ENCODE assay signal across 27 cellular contexts in genomic region chr18:12933323-12933722, GRCh38.
"Had no signal": no experiment of that assay in that cellular context is flagged by ENCODE, and none has a peak within 500 bp of the region (broad histone marks: within the 10 kb centered on the region; RNA-seq: fewer than 3 reads in every experiment).

No MANE protein-coding gene starts in this region.

- H3K4me2 ChIP-seq: smooth muscle cell had no signal

- H3K27ac Mint-ChIP-seq: dendritic cell treated with granulocyte-macrophage colony-stimulating factor and Interleukin-4, amounts not matched to agents 40 ng/mL and 50 ng/mL, for 4 days; immature natural killer cell; memory B cell; natural killer cell; progenitor cell of endocrine pancreas; type B pancreatic cell had no signal

- DNase-seq: colonic mucosa; effector memory CD4-positive, alpha-beta T cell; foreskin melanocyte; hypothalamus; immature natural killer cell; islet precursor cell; kidney glomerular epithelial cell; left colon; left ventricle myocardium superior; lower lobe of right lung; natural killer cell; pancreas; stimulated activated CD4-positive, alpha-beta T cell treated with anti-CD3 and anti-CD28 coated beads, Interleukin-12 subunit alpha, Interleukin-12 subunit beta, amount 100 ng/mL, for 4 hours; stimulated activated CD4-positive, alpha-beta T cell treated with anti-CD3 and anti-CD28 coated beads, Interleukin-1b, Interleukin-23, amount 100 ng/mL, for 48 hours; stimulated activated CD4-positive, alpha-beta T cell treated with anti-CD3 and anti-CD28 coated beads, Interleukin-4, amount 100 ng/mL, for 1 hour; stimulated activated CD8-positive, alpha-beta memory T cell treated with anti-CD3 and anti-CD28 coated beads, Interleukin-4, amount 100 ng/mL, for 48 hours; stimulated activated naive CD4-positive, alpha-beta T cell; stimulated activated naive CD8-positive, alpha-beta T cell treated with anti-CD3 and anti-CD28 coated beads, Interleukin-15, amount 100 ng/mL, for 72 hours; thyroid gland had no signal

- H3K9me3 ChIP-seq: colonic mucosa, esophagus muscularis mucosa, lower lobe of right lung, neutrophil, pancreas, thyroid gland had no signal

- H3K27me3 ChIP-seq: colonic mucosa, esophagus muscularis mucosa, neutrophil, pancreas, thyroid gland had no signal

- H3K27ac ChIP-seq: colonic mucosa, esophagus muscularis mucosa, lower lobe of right lung, neutrophil, pancreas, thyroid gland had no signal

- H3K27me3 Mint-ChIP-seq: dendritic cell treated with granulocyte-macrophage colony-stimulating factor and Interleukin-4, amounts not matched to agents 40 ng/mL and 50 ng/mL, for 4 days; stimulated activated naive CD8-positive, alpha-beta T cell treated with anti-CD3 and anti-CD28 coated beads, Interleukin-15, amount 100 ng/mL, for 72 hours had no signal

- H3K4me3 ChIP-seq: colonic mucosa, esophagus muscularis mucosa, lower lobe of right lung, pancreas, smooth muscle cell, thyroid gland had no signal

- H3K36me3 Mint-ChIP-seq: immature natural killer cell, memory B cell, natural killer cell, type B pancreatic cell had no signal

- H3K36me3 ChIP-seq: colonic mucosa, esophagus muscularis mucosa, lower lobe of right lung, neutrophil, pancreas, thyroid gland had no signal

- H3K9me3 Mint-ChIP-seq: dendritic cell treated with granulocyte-macrophage colony-stimulating factor and Interleukin-4, amounts not matched to agents 40 ng/mL and 50 ng/mL, for 4 days; immature natural killer cell; memory B cell; natural killer cell; stimulated activated naive CD8-positive, alpha-beta T cell treated with anti-CD3 and anti-CD28 coated beads, Interleukin-15, amount 100 ng/mL, for 72 hours; type B pancreatic cell had no signal

- H3K4me3 Mint-ChIP-seq: dendritic cell treated with granulocyte-macrophage colony-stimulating factor and Interleukin-4, amounts not matched to agents 40 ng/mL and 50 ng/mL, for 4 days; immature natural killer cell; memory B cell; natural killer cell; stimulated activated naive CD8-positive, alpha-beta T cell treated with anti-CD3 and anti-CD28 coated beads, Interleukin-15, amount 100 ng/mL, for 72 hours; type B pancreatic cell had no signal

- H3K4me1 ChIP-seq: colonic mucosa, lower lobe of right lung, pancreas, thyroid gland had no signal

- ATAC-seq: left colon; left ventricle myocardium superior; lower lobe of right lung; natural killer cell; sciatic nerve; stimulated activated naive CD8-positive, alpha-beta T cell treated with anti-CD3 and anti-CD28 coated beads, Interleukin-15, amount 100 ng/mL, for 72 hours had no signal
